Comparison of ENCODE assay signal across 21 cellular contexts in the genomic region with DNA sequence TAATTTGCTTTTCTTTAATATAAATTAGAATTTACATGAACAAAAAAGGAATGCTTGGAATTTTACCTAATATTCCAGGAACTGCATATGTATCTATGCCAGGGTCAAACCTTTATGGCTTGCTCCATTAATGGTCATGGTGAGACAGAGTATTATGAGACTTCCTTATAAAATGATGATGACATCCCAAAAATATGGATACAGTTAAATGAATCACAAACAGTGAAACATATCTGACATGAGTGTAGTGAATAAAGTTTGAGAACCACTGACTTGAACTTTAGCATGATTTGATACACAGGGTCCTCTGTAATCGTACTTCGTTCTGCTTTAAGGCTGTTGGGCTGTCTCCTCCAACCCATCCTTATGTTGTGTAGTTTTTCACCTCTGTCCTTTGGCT. TPM values are rescaled to one million over a fixed set of nuclear protein-coding genes. Genes with fewer than 3 reads are reported as not detected.
DNase-seq lines count a peak whose midpoint lies in the region; ATAC-seq, FAIRE-seq and TF ChIP-seq lines count a peak whose summit lies in the region.
"Had no signal": no experiment of that assay in that cellular context is flagged by ENCODE, and none has a peak within 500 bp of the region (broad histone marks: within the 10 kb centered on the region; RNA-seq: fewer than 3 reads in every experiment).

No MANE protein-coding gene starts in this region.

- H3K27ac Mint-ChIP-seq in T-helper 17 cell, result peak overlapping the region; percentile 82
- no peak overlapping the region for H3K27ac Mint-ChIP-seq in CD14-positive monocyte

- H3K27me3 Mint-ChIP-seq in T-helper 17 cell (no peaks in the 10 kb centered on the region), CD14-positive monocyte (ENCODE audit: low read depth in 3 of 3) (no peaks in the 10 kb centered on the region)

- H3K4me1 Mint-ChIP-seq in T-helper 17 cell (peaks cover 14% of the 10 kb centered on the region), CD14-positive monocyte (no peaks in the 10 kb centered on the region)
- H3K4me1 Mint-ChIP-seq: WTC11 had no signal

- no peak overlapping the region for H3K4me3 ChIP-seq in ACC112 (ENCODE audit: low read depth, low read length)
- H3K4me3 ChIP-seq in uterus, result no peak overlapping the region
- H3K4me3 ChIP-seq: vagina had no signal

- TF ChIP-seq CTCF in CD14-positive monocyte (IDR thresholded peaks at IDR 0.05), result no peak
- TF ChIP-seq CTCF in uterus (IDR thresholded peaks at IDR 0.05), result no peak

- DNase-seq in GM19239 (ENCODE audit: insufficient read length, low spot score) (no peak), T-helper 17 cell (no peak), fibroblast of peridontal ligament (ENCODE audit: extremely low read depth) (peak; percentile 9), glomerular visceral epithelial cell (ENCODE audit: extremely low spot score) (no peak), CD14-positive monocyte (ENCODE audit: low spot score) (no peak), uterus (no peak)
- DNase-seq: activated CD8-positive, alpha-beta memory T cell treated with anti-CD3 and anti-CD28 coated beads for 24 hours; anterior cingulate cortex; Calu3; cortex of kidney; GDM1; hippocampal formation; NCI-H1048; NCI-H2171; retina; stimulated activated CD4-positive, alpha-beta T cell treated with anti-CD3 and anti-CD28 coated beads, Interleukin-15, amount 100 ng/mL, for 24 hours; T-helper 1 cell had no signal

- H3K4me3 Mint-ChIP-seq in T-helper 17 cell (no peak overlapping the region), CD14-positive monocyte (no peak overlapping the region)
- H3K4me3 Mint-ChIP-seq: WTC11 had no signal

- peak; percentile 11 for FAIRE-seq in GM19239 (lab: Jason Lieb, UNC)

- H3K4me1 ChIP-seq in ACC112 (ENCODE audit: control insufficient read depth, insufficient read depth, low read length, unreplicated experiment), result peaks cover 10% of the 10 kb centered on the region
- no peaks in the 10 kb centered on the region for H3K4me1 ChIP-seq in uterus
- H3K4me1 ChIP-seq: vagina had no signal

- H3K27me3 ChIP-seq in ACC112 (ENCODE audit: insufficient read depth, low read length) (no peaks in the 10 kb centered on the region), uterus (no peaks in the 10 kb centered on the region)
- H3K27me3 ChIP-seq: vagina had no signal

- H2AFZ ChIP-seq in ACC112 (ENCODE audit: low read length, unreplicated experiment), result no peak overlapping the region

- H3K9me3 Mint-ChIP-seq in CD14-positive monocyte, result no peaks in the 10 kb centered on the region
- H3K9me3 Mint-ChIP-seq: WTC11 had no signal

- H3K36me3 Mint-ChIP-seq in T-helper 17 cell (ENCODE audit: low read depth) (peaks cover 8% of the 10 kb centered on the region), CD14-positive monocyte (peaks cover 52 to 71% of the 10 kb centered on the region in 2 donors)

- ATAC-seq in T-helper 17 cell (no peak), GM21423 (IDR thresholded peaks at IDR 0.05; ENCODE audit: unreplicated experiment) (no peak)
- ATAC-seq: WTC11 had no signal

- H3K36me3 ChIP-seq in ACC112 (ENCODE audit: insufficient read depth, low read length) (peaks cover 10% of the 10 kb centered on the region; the same call in 1 of the 2 replicates), uterus (no peaks in the 10 kb centered on the region)

- H3K79me2 ChIP-seq in ACC112 (ENCODE audit: control insufficient read depth, insufficient read depth, low read length, unreplicated experiment), result no peaks in the 10 kb centered on the region

- H3K27ac ChIP-seq in ACC112 (ENCODE audit: low read depth, low read length) (peak overlapping the region; percentile 18; the same call in 1 of the 2 replicates), uterus (no peak overlapping the region)
- H3K27ac ChIP-seq: vagina had no signal

- intact Hi-C loops in CD14-positive monocyte (cut with micrococcal nuclease), result no loop called here
- intact Hi-C loops in uterus (cut with DNase I; ENCODE audit: low total_unique reads), result no loop called here

- H3K9me3 ChIP-seq in T-helper 17 cell (ENCODE audit: control insufficient read depth, low read length, poor library complexity, severe bottlenecking), result no peaks in the 10 kb centered on the region
- no peaks in the 10 kb centered on the region for H3K9me3 ChIP-seq in uterus
- H3K9me3 ChIP-seq: vagina had no signal

- no peak for TF ChIP-seq POLR2A in uterus (IDR thresholded peaks at IDR 0.05)

RNA-seq across cellular contexts. Expression of a gene that starts 51.8 kb away (rescaled TPM):
- total RNA-seq in T-helper 17 cell (10 to 100 TPM; 27.3 to 30.8 TPM), uterus (10 to 100 TPM in 3 of 4 donors, 1 to 10 TPM in 1; 2.8 to 43.7 (median 22.9) TPM)
- polyA plus RNA-seq in CD14-positive monocyte, result 10 to 100 TPM; 29.6 to 30.6 TPM

RNA-seq across cellular contexts. Expression of a gene that starts 51.9 kb away (rescaled TPM):
- total RNA-seq in T-helper 17 cell, result 1 to 10 TPM; 3.2 to 3.7 TPM
- polyA plus RNA-seq in CD14-positive monocyte, result 1 to 10 TPM; 1.8 to 2.1 TPM
- 1 to 10 TPM; 2.6 to 5.4 (median 3.7) TPM for total RNA-seq in uterus
